ENCODE assay signal across 8 cellular contexts in the genomic region with DNA sequence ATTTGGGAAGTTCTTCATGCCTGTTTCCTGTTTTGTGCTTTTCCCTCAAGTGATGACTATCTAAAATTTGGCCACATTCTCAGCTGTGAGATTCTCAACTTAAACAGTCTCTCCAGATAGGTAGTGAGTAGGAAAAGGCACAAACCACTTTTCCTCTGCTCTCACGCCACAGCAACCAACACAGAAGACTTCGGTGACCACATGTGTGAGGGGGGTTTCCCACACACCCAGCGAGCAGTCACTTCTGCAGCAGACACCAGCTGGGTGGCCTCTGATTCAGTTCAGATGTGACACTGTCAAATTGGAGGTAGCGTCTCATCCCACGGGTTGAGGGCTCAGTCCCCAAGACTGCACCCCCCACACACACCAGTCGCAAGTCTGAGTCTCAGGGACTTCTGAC.
A peak's percentile ranks its signal among the peaks of the same experiment; 100 is the strongest.
DNase-seq lines count a peak whose midpoint lies in the region; ATAC-seq and FAIRE-seq lines count a peak whose summit lies in the region.
"Had no signal": no experiment of that assay in that cellular context is flagged by ENCODE, and none has a peak within 500 bp of the region (broad histone marks: within the 10 kb centered on the region; RNA-seq: fewer than 3 reads in every experiment).

No MANE protein-coding gene starts in this region.

- peak; percentile 71 to 80 for DNase-seq in activated T-cell treated with anti-CD3 and anti-CD28 coated beads, Interleukin-2, amount 50 U/mL, for 48 hours
- DNase-seq in stimulated activated CD8-positive, alpha-beta memory T cell treated with anti-CD3 and anti-CD28 coated beads, Interleukin-4, amount 100 ng/mL, for 24 hours (ENCODE audit: low read depth) = peak; percentile 58
- DNase-seq in cerebellar nuclear complex (lab: John Stamatoyannopoulos, UW) = no peak
- no peak for DNase-seq in urothelium cell line (ENCODE audit: low spot score)

- ATAC-seq in GM19467 (IDR thresholded peaks at IDR 0.05; ENCODE audit: unreplicated experiment) (peak; percentile 79), HG03520 (IDR thresholded peaks at IDR 0.05; ENCODE audit: unreplicated experiment) (peak; percentile 94), HG03025 (IDR thresholded peaks at IDR 0.05; ENCODE audit: low FRiP score, unreplicated experiment) (no peak)

- no peak for FAIRE-seq in urothelium cell line (lab: Jason Lieb, UNC)
- FAIRE-seq: keratinocyte had no signal

Comparison
In these comparisons a context has a peak if more than half of its experiments do, and no peak if none do; other contexts are left out.
1. DNase-seq: peak in activated T-cell treated with anti-CD3 and anti-CD28 coated beads, Interleukin-2, amount 50 U/mL, for 48 hours (2 of 2) and stimulated activated CD8-positive, alpha-beta memory T cell treated with anti-CD3 and anti-CD28 coated beads, Interleukin-4, amount 100 ng/mL, for 24 hours (single experiment); none in cerebellar nuclear complex (0 of 2) and urothelium cell line (single experiment).